ENCODE assay signal across 10 cellular contexts in the genomic region with DNA sequence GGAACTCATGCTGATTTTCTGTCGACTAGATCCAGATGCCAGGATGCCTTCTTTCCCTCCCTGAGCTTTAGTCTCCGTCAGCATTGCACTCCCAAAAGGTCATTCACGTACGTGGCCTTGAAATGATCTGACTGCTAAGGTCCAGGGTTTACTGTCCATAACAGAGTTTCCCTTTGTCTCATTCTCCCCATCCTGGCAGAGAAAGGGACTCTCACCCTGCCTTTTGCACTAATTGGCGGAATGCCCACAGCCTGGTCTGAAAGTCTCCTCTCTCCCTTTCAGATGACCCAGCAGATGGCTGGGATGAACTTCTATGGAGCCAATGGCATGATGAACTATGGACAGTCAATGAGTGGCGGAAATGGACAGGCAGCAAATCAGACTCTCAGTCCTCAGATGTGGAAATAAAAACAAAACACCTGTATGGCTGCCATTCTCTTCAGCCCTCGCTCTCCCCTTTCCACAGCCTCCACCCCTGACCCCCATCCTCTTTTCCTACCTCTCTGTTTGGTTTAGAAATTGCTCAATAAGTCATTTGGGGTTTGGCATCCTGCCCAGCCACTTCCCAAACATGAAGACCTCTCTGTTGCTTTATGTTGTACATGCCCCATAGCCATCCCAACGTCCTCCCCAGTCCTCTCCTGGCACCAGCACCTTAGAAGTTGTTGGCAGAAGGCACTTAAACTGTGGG. TPM values are rescaled to one million over a fixed set of nuclear protein-coding genes. Genes with fewer than 3 reads are reported as not detected.
DNase-seq lines count a peak whose midpoint lies in the region; ATAC-seq and TF ChIP-seq lines count a peak whose summit lies in the region.
"Had no signal": no experiment of that assay in that cellular context is flagged by ENCODE, and none has a peak within 500 bp of the region (broad histone marks: within the 10 kb centered on the region; RNA-seq: fewer than 3 reads in every experiment).

No MANE protein-coding gene starts in this region.

- in situ Hi-C loops in G401 (cut with HindIII; ENCODE audit: low sequenced_read_pairs), result no loop called here

- DNase-seq in NCI-H2081 (lab: John Stamatoyannopoulos, UW) (peak; percentile 44 to 76), NCI-H2081 treated with DMSO at 0.1 percent for 48 hours (lab: John Stamatoyannopoulos, UW) (no peak), NCI-H774 (lab: John Stamatoyannopoulos, UW) (peak; percentile 24), dorsolateral prefrontal cortex (peak in 8 of 10 donors; percentile 9 to 61 (median 50)), renal cortical epithelial cell (ENCODE audit: low read depth) (peak; percentile 38), ecto neural progenitor cell (ENCODE audit: low spot score) (no peak), G401 (ENCODE audit: low spot score) (no peak)
- DNase-seq: activated CD4-positive, alpha-beta T cell treated with anti-CD3 and anti-CD28 coated beads for 4 hours; stimulated activated CD4-positive, alpha-beta T cell treated with anti-CD3 and anti-CD28 coated beads, Interleukin-2, amount 100 ng/mL, for 24 hours had no signal

- no peaks in the 10 kb centered on the region for H3K27me3 ChIP-seq in dorsolateral prefrontal cortex

- H3K4me3 ChIP-seq in dorsolateral prefrontal cortex, result peak overlapping the region in 28 of 59 donors; percentile 0 to 44 (median 20)

- peak in 1 of 56 donors; percentile 10 for TF ChIP-seq CTCF in dorsolateral prefrontal cortex (IDR thresholded peaks at IDR 0.05 in 54 of 56, conservative IDR thresholded peaks at IDR 0.05 in 2 of 56; ENCODE audit: low read depth in 1 of 56, partially characterized antibody in 56 of 56)

- no peak for ATAC-seq in HG03354 (IDR thresholded peaks at IDR 0.05; ENCODE audit: poor library complexity, severe bottlenecking, unreplicated experiment)

- peak overlapping the region in 54 of 59 donors; percentile 7 to 82 (median 62) for H3K27ac ChIP-seq in dorsolateral prefrontal cortex

- intact Hi-C loops in dorsolateral prefrontal cortex (cut with DNase I), result no loop called here

RNA-seq across cellular contexts. Expression of a gene that starts 28.4 kb away (rescaled TPM):
- total RNA-seq in dorsolateral prefrontal cortex (10 to 100 TPM in 94 of 120 experiments, 1 to 10 TPM in 26; 5.1 to 18.3 (median 12.0) TPM), renal cortical epithelial cell (1.2 and 4.9 TPM in 2 replicates)
- total RNA-seq in G401 (2014; rRNA removed; shearing (Covaris generic)), result 2.8 and 3.0 TPM in 2 replicates

RNA-seq across cellular contexts. Expression of a gene that starts 48.3 kb away (rescaled TPM):
- total RNA-seq in dorsolateral prefrontal cortex, result 100 to 1,000 TPM in 80 of 120 experiments, 10 to 100 TPM in 40; 58.5 to 148 (median 109) TPM
- 5.6 and 11.5 TPM in 2 replicates for total RNA-seq in renal cortical epithelial cell
- 15.0 and 21.9 TPM in 2 replicates for total RNA-seq in G401 (2014; rRNA removed; shearing (Covaris generic))

RNA-seq across cellular contexts. Expression of a gene that starts 55.3 kb away (rescaled TPM):
- 1 to 10 TPM in 119 of 120 experiments, under 1 TPM in 1; 0.95 to 5.3 (median 2.8) TPM for total RNA-seq in dorsolateral prefrontal cortex
- 3.0 and 3.2 TPM in 2 replicates for total RNA-seq in renal cortical epithelial cell
- total RNA-seq in G401 (2014; rRNA removed; shearing (Covaris generic)), result not detected in 2 replicates

Comparison
In these comparisons a context has a peak if more than half of its experiments do, and no peak if none do; other contexts are left out.
1. DNase-seq: peak in NCI-H2081 (2 of 2), NCI-H774 (single experiment), dorsolateral prefrontal cortex (8 of 10) and renal cortical epithelial cell (single experiment); none in NCI-H2081 treated with DMSO at 0.1 percent for 48 hours (single experiment), ecto neural progenitor cell (single experiment) and G401 (single experiment).